Comparison of ENCODE assay signal across 9 cellular contexts in the genomic region with DNA sequence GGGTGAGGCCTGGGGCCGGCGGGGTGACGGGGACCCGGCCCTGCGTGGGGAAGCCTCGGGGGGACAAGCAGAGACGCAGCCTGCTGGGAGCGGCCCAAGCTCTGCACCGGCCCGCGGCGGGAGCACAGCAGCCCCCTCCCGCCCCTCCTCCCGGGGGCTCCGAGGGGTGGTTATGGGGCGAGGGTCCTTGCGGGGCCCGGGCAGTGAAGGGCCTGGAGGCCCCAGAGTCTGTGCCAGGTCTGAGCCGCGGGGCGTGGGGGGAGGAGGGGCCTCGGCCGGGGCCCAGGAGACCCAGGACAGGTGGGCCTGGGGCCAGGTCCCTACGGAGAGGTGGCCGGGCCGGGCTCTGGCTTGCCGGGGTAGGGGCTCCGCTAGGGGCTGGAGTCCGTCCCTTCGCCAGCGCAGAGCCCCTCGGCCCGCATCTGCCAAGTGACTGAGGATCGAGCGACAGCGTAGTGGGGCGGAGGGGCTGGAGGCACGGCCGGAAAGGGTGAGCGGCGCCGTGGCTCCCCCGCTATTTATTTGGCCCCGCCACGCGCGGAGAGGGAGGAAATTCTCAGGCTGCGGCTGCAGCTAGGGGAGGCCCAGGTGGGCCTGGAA. TPM values are rescaled to one million over a fixed set of nuclear protein-coding genes. Genes with fewer than 3 reads are reported as not detected.
DNase-seq lines count a peak whose midpoint lies in the region; ATAC-seq and TF ChIP-seq lines count a peak whose summit lies in the region.
"Had no signal": no experiment of that assay in that cellular context is flagged by ENCODE, and none has a peak within 500 bp of the region (broad histone marks: within the 10 kb centered on the region; RNA-seq: fewer than 3 reads in every experiment).

No MANE protein-coding gene starts in this region.

- no peaks in the 10 kb centered on the region for H3K36me3 ChIP-seq in brain microvascular endothelial cell (replicated peaks)
- H3K36me3 ChIP-seq in urinary bladder (ENCODE audit: insufficient read depth), result no peaks in the 10 kb centered on the region

- CTCF ChIA-PET in activated naive CD4-positive, alpha-beta T cell treated with anti-CD3 and anti-CD28 coated beads, Interleukin-2, amount 10 ng/mL, durations not matched to agents 7 days and 5 days (lab: Charles Lee), result no interaction called here

- peaks cover 71% of the 10 kb centered on the region for H3K27me3 Mint-ChIP-seq in activated naive CD4-positive, alpha-beta T cell treated with anti-CD3 and anti-CD28 coated beads, Interleukin-2, amount 10 ng/mL, durations not matched to agents 7 days and 5 days
- peaks cover 11% of the 10 kb centered on the region for H3K27me3 Mint-ChIP-seq in memory B cell

- in situ Hi-C loops in brain microvascular endothelial cell (cut with HindIII; ENCODE audit: low pct_ligation_motif_present, low sequenced_read_pairs), result no loop called here

- 1% methylated on average over 48 of the region's 48 CpGs for WGBS in urinary bladder

- H3K4me3 ChIP-seq in brain microvascular endothelial cell (ENCODE audit: low read depth, low read length) (peak overlapping the region; percentile 44), urinary bladder (ENCODE audit: low read depth, low read length) (peak overlapping the region; percentile 69)

- no peaks in the 10 kb centered on the region for H3K9me3 Mint-ChIP-seq in activated naive CD4-positive, alpha-beta T cell treated with anti-CD3 and anti-CD28 coated beads, Interleukin-2, amount 10 ng/mL, durations not matched to agents 7 days and 5 days
- no peaks in the 10 kb centered on the region for H3K9me3 Mint-ChIP-seq in memory B cell

- ATAC-seq in memory B cell (ENCODE audit: low read depth) (no peak), HG03175 (IDR thresholded peaks at IDR 0.05; ENCODE audit: unreplicated experiment) (no peak)

- no peaks in the 10 kb centered on the region for H3K27me3 ChIP-seq in brain microvascular endothelial cell (replicated peaks)

- no peak for TF ChIP-seq CTCF in brain microvascular endothelial cell (IDR thresholded peaks at IDR 0.05; ENCODE audit: low read depth, low read length, missing control alignments)

- peaks cover 29% of the 10 kb centered on the region for H3K4me1 Mint-ChIP-seq in activated naive CD4-positive, alpha-beta T cell treated with anti-CD3 and anti-CD28 coated beads, Interleukin-2, amount 10 ng/mL, durations not matched to agents 7 days and 5 days
- H3K4me1 Mint-ChIP-seq in memory B cell, result peaks cover 34% of the 10 kb centered on the region

- no peaks in the 10 kb centered on the region for H3K36me3 Mint-ChIP-seq in activated naive CD4-positive, alpha-beta T cell treated with anti-CD3 and anti-CD28 coated beads, Interleukin-2, amount 10 ng/mL, durations not matched to agents 7 days and 5 days
- no peaks in the 10 kb centered on the region for H3K36me3 Mint-ChIP-seq in memory B cell

- H3K4me3 Mint-ChIP-seq in activated naive CD4-positive, alpha-beta T cell treated with anti-CD3 and anti-CD28 coated beads, Interleukin-2, amount 10 ng/mL, durations not matched to agents 7 days and 5 days, result peak overlapping the region; percentile 69
- peak overlapping the region; percentile 83 for H3K4me3 Mint-ChIP-seq in memory B cell

- no peaks in the 10 kb centered on the region for H3K4me1 ChIP-seq in urinary bladder (ENCODE audit: insufficient read depth)

- peak; percentile 31 for DNase-seq in activated naive CD4-positive, alpha-beta T cell treated with anti-CD3 and anti-CD28 coated beads, Interleukin-2, amount 10 ng/mL, durations not matched to agents 7 days and 5 days
- DNase-seq in activated naive CD4-positive, alpha-beta T cell treated with Interleukin-2 at 50 U/mL for 16 hours, result no peak
- no peak for DNase-seq in brain microvascular endothelial cell
- peak in 1 of 2 donors; percentile 44 for DNase-seq in memory B cell (ENCODE audit: low spot score in 2 of 2)
- no peak for DNase-seq in NK-92 treated with Interleukin-12 subunit alpha and Interleukin-12 subunit beta, amount 100 ng/mL, for 24 hours (lab: John Stamatoyannopoulos, UW)
- DNase-seq in erythroblast (lab: John Stamatoyannopoulos, UW), result no peak
- DNase-seq: NCI-H1694 treated with DMSO at 0.1 percent for 48 hours had no signal

- no peak for TF ChIP-seq POLR2A in erythroblast (IDR thresholded peaks at IDR 0.05; ENCODE audit: low read length)

- no peak overlapping the region for H3K27ac Mint-ChIP-seq in activated naive CD4-positive, alpha-beta T cell treated with anti-CD3 and anti-CD28 coated beads, Interleukin-2, amount 10 ng/mL, durations not matched to agents 7 days and 5 days
- peak overlapping the region; percentile 53 for H3K27ac Mint-ChIP-seq in memory B cell

- no peak overlapping the region for H3K27ac ChIP-seq in brain microvascular endothelial cell
- no peak overlapping the region for H3K27ac ChIP-seq in urinary bladder (ENCODE audit: low read depth)

RNA-seq across cellular contexts. Expression of gene TMEM121, which starts 0.5 kb away (rescaled TPM):
- total RNA-seq in urinary bladder, result 1.3 TPM
- 6.7 TPM for polyA plus RNA-seq in urinary bladder

RNA-seq across cellular contexts. Expression of gene TEDC1, which starts 35.8 kb away (rescaled TPM):
- 4.2 TPM for total RNA-seq in urinary bladder
- polyA plus RNA-seq in urinary bladder, result 10.6 TPM

RNA-seq across cellular contexts. Expression of gene CRIP1, which starts 40.2 kb away (rescaled TPM):
- 9.4 TPM for total RNA-seq in urinary bladder
- polyA plus RNA-seq in urinary bladder, result 92.4 TPM

RNA-seq across cellular contexts. Expression of gene CRIP2, which starts 52.3 kb away (rescaled TPM):
- 53.7 TPM for total RNA-seq in urinary bladder
- 245 TPM for polyA plus RNA-seq in urinary bladder
